ENCODE assay signal across 8 cellular contexts in genomic region chr16:88785106-88785924, GRCh38. TPM values are rescaled to one million over a fixed set of nuclear protein-coding genes. Genes with fewer than 3 reads are reported as not detected.
DNase-seq lines count a peak whose midpoint lies in the region; ATAC-seq and TF ChIP-seq lines count a peak whose summit lies in the region.

PIEZO1 (minus strand) TSS chr16:88785220; CDS start chr16:88784964, 256 bp downstream.

- peaks cover 2% of the 10 kb centered on the region for H3K36me3 Mint-ChIP-seq in activated CD4-positive, alpha-beta memory T cell treated with anti-CD3 and anti-CD28 coated beads for 36 hours

- CTCF ChIA-PET in activated CD4-positive, alpha-beta memory T cell treated with anti-CD3 and anti-CD28 coated beads for 36 hours (lab: Charles Lee) = interaction anchor here (1.0 to 8.2 kb wide), 11 partner anchors 11 to 80 kb away, joined by 3 to 118 read pairs (median 4); no protein-coding TSS in a partner anchor

- peak within 1 kb of the TSS; percentile 80 for H3K4me3 Mint-ChIP-seq in activated CD4-positive, alpha-beta memory T cell treated with anti-CD3 and anti-CD28 coated beads for 36 hours

- no peaks in the 10 kb centered on the region for H3K9me3 Mint-ChIP-seq in activated CD4-positive, alpha-beta memory T cell treated with anti-CD3 and anti-CD28 coated beads for 36 hours

- H3K27me3 Mint-ChIP-seq in activated CD4-positive, alpha-beta memory T cell treated with anti-CD3 and anti-CD28 coated beads for 36 hours = no peaks in the 10 kb centered on the region

- no peaks in the 10 kb centered on the region for H3K36me3 ChIP-seq in duodenal mucosa (ENCODE audit: control insufficient read depth in 1 of 2, insufficient read depth in 2 of 2, low read length in 2 of 2)
- H3K36me3 ChIP-seq in lung (ENCODE audit: control insufficient read depth in 2 of 2, insufficient read depth in 2 of 2, low read length in 2 of 2) = peaks cover 0 to 2% of the 10 kb centered on the region in 2 donors

- ATAC-seq in lung (ENCODE audit: insufficient read depth, low FRiP score) (peak; percentile 53), GM18873 (IDR thresholded peaks at IDR 0.05; ENCODE audit: low FRiP score, unreplicated experiment) (no peak)

- TF ChIP-seq CTCF in LNCaP clone FGC (IDR thresholded peaks at IDR 0.05; ENCODE audit: control insufficient read depth, extremely low read depth, insufficient read depth) (peak; percentile 88), lung (IDR thresholded peaks at IDR 0.05; ENCODE audit: control extremely low read depth, extremely low read depth) (peak; percentile 84)

- H3K4me1 ChIP-seq in duodenal mucosa (ENCODE audit: control insufficient read depth in 1 of 2, insufficient read depth in 2 of 2, low read length in 2 of 2) = peaks cover 27 to 46% of the 10 kb centered on the region in 2 donors
- H3K4me1 ChIP-seq in lung (ENCODE audit: control insufficient read depth in 2 of 2, insufficient read depth in 2 of 2, low read length in 2 of 2) = peaks cover 0 to 14% of the 10 kb centered on the region in 2 donors

- H3K27ac Mint-ChIP-seq in activated CD4-positive, alpha-beta memory T cell treated with anti-CD3 and anti-CD28 coated beads for 36 hours = peak within 1 kb of the TSS; percentile 89

- 3 to 7% methylated on average over 44 to 110 of the region's 110 CpGs for WGBS in lung, 2 donors

- H3K4me3 ChIP-seq in LNCaP clone FGC (ENCODE audit: low read depth, low read length) (peak within 1 kb of the TSS; percentile 78), duodenal mucosa (ENCODE audit: low read depth in 1 of 2, low read length in 2 of 2) (peak within 1 kb of the TSS; percentile 65 to 66), lung (peak within 1 kb of the TSS; percentile 81)

- H3K9ac ChIP-seq in duodenal mucosa (ENCODE audit: low read depth in 1 of 2, low read length in 2 of 2) = peak within 1 kb of the TSS; percentile 57 to 63

- H3K4me1 Mint-ChIP-seq in activated CD4-positive, alpha-beta memory T cell treated with anti-CD3 and anti-CD28 coated beads for 36 hours (ENCODE audit: low read depth) = peaks cover 37% of the 10 kb centered on the region

- H3K27ac ChIP-seq in duodenal mucosa (ENCODE audit: low read depth, low read length) = peak within 1 kb of the TSS; percentile 78
- peak within 1 kb of the TSS; percentile 79 to 96 for H3K27ac ChIP-seq in lung (ENCODE audit: low read depth in 1 of 2, low read length in 1 of 2)

- POLR2A ChIA-PET in activated CD4-positive, alpha-beta memory T cell treated with anti-CD3 and anti-CD28 coated beads for 36 hours (lab: Charles Lee) = interaction anchor here (0.6 to 5.9 kb wide), 3 partner anchors 8 to 25 kb away, joined by 3 to 81 read pairs (median 3); partner anchors contain the start of gene APRT

- intact Hi-C loops in activated CD4-positive, alpha-beta memory T cell treated with anti-CD3 and anti-CD28 coated beads for 36 hours (cut with micrococcal nuclease) = no loop called here

- H3K27me3 ChIP-seq in duodenal mucosa (ENCODE audit: control insufficient read depth in 1 of 2, insufficient read depth in 2 of 2, low read length in 2 of 2) (no peaks in the 10 kb centered on the region), lung (ENCODE audit: control insufficient read depth, insufficient read depth) (no peaks in the 10 kb centered on the region)

- H3K9me3 ChIP-seq in duodenal mucosa (ENCODE audit: control insufficient read depth in 1 of 2, low read length in 2 of 2) (no peaks in the 10 kb centered on the region), lung (ENCODE audit: control insufficient read depth in 2 of 2, insufficient read depth in 1 of 2, low read length in 1 of 2) (no peaks in the 10 kb centered on the region)

- DNase-seq in NCI-H1092 treated with DMSO at 0.1 percent for 48 hours (lab: John Stamatoyannopoulos, UW) (peak; percentile 17), NCI-H1092 (lab: John Stamatoyannopoulos, UW) (no peak), LNCaP clone FGC (ENCODE audit: low read depth) (no peak), lung (ENCODE audit: low spot score) (peak; percentile 79)
- DNase-seq in activated CD4-positive, alpha-beta memory T cell treated with anti-CD3 and anti-CD28 coated beads for 36 hours = peak; percentile 80
- peak; percentile 75 for DNase-seq in stimulated activated CD8-positive, alpha-beta memory T cell treated with anti-CD3 and anti-CD28 coated beads, Interleukin-12 subunit alpha, Interleukin-12 subunit beta, amount 100 ng/mL, for 4 hours (ENCODE audit: low read depth)

RNA-seq across cellular contexts. Expression of gene PIEZO1, which starts in this region (rescaled TPM):
- 100 to 1,000 TPM; 221 to 234 TPM for total RNA-seq in activated CD4-positive, alpha-beta memory T cell treated with anti-CD3 and anti-CD28 coated beads for 36 hours
- total RNA-seq in lung = 100 to 1,000 TPM; 113 to 200 TPM
- 100 to 1,000 TPM; 180 to 207 TPM for polyA plus RNA-seq in lung

Comparison
In these comparisons a context has a peak if more than half of its experiments do, and no peak if none do; other contexts are left out.
1. DNase-seq: peak in NCI-H1092 treated with DMSO at 0.1 percent for 48 hours (single experiment), activated CD4-positive, alpha-beta memory T cell treated with anti-CD3 and anti-CD28 coated beads for 36 hours (single experiment), lung (single experiment) and stimulated activated CD8-positive, alpha-beta memory T cell treated with anti-CD3 and anti-CD28 coated beads, Interleukin-12 subunit alpha, Interleukin-12 subunit beta, amount 100 ng/mL, for 4 hours (single experiment); none in NCI-H1092 (single experiment) and LNCaP clone FGC (single experiment).
2. Peak in every context shown above with its lines, with median percentiles within 50 percentile points of each other: H3K4me3 ChIP-seq.